In the genomic region with DNA sequence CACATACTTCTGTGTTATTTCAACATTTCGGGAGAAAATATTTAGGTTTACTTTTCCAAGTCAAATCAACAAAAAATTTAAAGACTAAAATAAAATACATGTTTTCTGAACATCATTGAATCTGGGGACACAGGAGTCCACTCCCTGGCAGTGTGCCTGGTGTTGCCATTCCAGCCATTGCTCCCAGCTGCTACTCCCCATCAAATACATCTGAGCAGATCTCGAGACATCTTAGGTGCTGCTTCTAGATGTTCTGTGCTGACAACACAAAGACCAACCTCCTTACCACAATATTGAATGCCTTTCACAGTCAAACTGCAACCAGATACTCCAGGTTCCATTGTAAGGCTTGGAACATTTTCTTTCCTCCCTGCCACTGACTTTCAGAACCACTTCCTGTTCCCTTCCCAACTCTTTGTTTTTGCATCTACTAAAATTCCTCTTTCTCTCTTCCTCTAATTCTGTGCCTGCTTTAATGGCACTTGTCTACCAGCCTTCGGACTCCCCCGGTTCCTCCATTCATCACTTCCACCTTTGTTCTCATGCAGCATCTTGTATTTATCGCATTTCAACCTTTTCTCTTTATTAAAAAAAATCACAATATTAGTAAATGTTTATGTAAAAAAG, we compare ENCODE assay signal across 30 cellular contexts.
DNase-seq lines count a peak whose midpoint lies in the region; ATAC-seq, FAIRE-seq and TF ChIP-seq lines count a peak whose summit lies in the region.
"Had no signal": no experiment of that assay in that cellular context is flagged by ENCODE, and none has a peak within 500 bp of the region (broad histone marks: within the 10 kb centered on the region; RNA-seq: fewer than 3 reads in every experiment).

No MANE protein-coding gene starts in this region.

- intact Hi-C loops in tibial artery (cut with DNase I; ENCODE audit: low total_unique reads), result loop anchor here (10.0 kb wide), 1 partner anchor 69 kb away; no protein-coding TSS in a partner anchor

- H3K36me3 ChIP-seq in astrocyte (ENCODE audit: insufficient read depth, low read length) (no peaks in the 10 kb centered on the region), keratinocyte (ENCODE audit: control insufficient read depth in 2 of 2, extremely low read depth in 1 of 2, insufficient read depth in 2 of 2, low read length in 2 of 2) (no peaks in the 10 kb centered on the region), tibial artery (no peaks in the 10 kb centered on the region), trophoblast cell (ENCODE audit: control insufficient read depth in 1 of 2, insufficient read depth in 2 of 2, low read length in 2 of 2) (no peaks in the 10 kb centered on the region)
- H3K36me3 ChIP-seq: tibial nerve, WERI-Rb-1 had no signal

- H4K12ac ChIP-seq in trophoblast cell (ENCODE audit: low read depth, low read length), result no peak overlapping the region

- TF ChIP-seq CTCF in astrocyte (IDR thresholded peaks at IDR 0.05; ENCODE audit: insufficient read depth, low read depth, low read length) (no peak), keratinocyte (optimal IDR thresholded peaks at IDR 0.05 in 1 of 3, IDR thresholded peaks at IDR 0.05 in 1 of 3, conservative IDR thresholded peaks at IDR 0.05 in 1 of 3; ENCODE audit: extremely low read depth in 1 of 3, insufficient read depth in 2 of 3, low read length in 3 of 3) (no peak), tibial artery (IDR thresholded peaks at IDR 0.05) (no peak)

- H3K9me3 ChIP-seq in astrocyte (ENCODE audit: insufficient read depth, low read depth, low read length) (no peaks in the 10 kb centered on the region), keratinocyte (ENCODE audit: control insufficient read depth, low read depth, low read length) (no peaks in the 10 kb centered on the region), tibial artery (no peaks in the 10 kb centered on the region), trophoblast cell (ENCODE audit: insufficient read depth, low read depth, low read length) (no peaks in the 10 kb centered on the region)
- H3K9me3 ChIP-seq: A549, tibial nerve had no signal

- H3K18ac ChIP-seq in trophoblast cell (ENCODE audit: low read length), result no peak overlapping the region

- no peak overlapping the region for H3K4me3 Mint-ChIP-seq in activated naive CD8-positive, alpha-beta T cell treated with anti-CD3 and anti-CD28 coated beads, Interleukin-2, amount 50 U/mL, for 24 hours
- no peak overlapping the region for H3K4me3 Mint-ChIP-seq in activated naive CD8-positive, alpha-beta T cell treated with anti-CD3 and anti-CD28 coated beads for 36 hours
- H3K4me3 Mint-ChIP-seq in astrocyte (ENCODE audit: unreplicated experiment), result no peak overlapping the region
- H3K4me3 Mint-ChIP-seq: activated CD8-positive, alpha-beta memory T cell treated with anti-CD3 and anti-CD28 coated beads, Interleukin-2, amount 10 ng/mL, durations not matched to agents 7 days and 5 days; B cell; IgD-negative memory B cell; naive thymus-derived CD4-positive, alpha-beta T cell; stimulated activated naive CD8-positive, alpha-beta T cell treated with anti-CD3 and anti-CD28 coated beads, Interleukin-15, amount 100 ng/mL, for 72 hours had no signal

- H3K4me2 ChIP-seq in astrocyte (ENCODE audit: low read length) (no peak overlapping the region), keratinocyte (ENCODE audit: control insufficient read depth, extremely low read depth, insufficient read depth, low read depth, low read length) (no peak overlapping the region), trophoblast cell (ENCODE audit: low read length) (no peak overlapping the region)
- H3K4me2 ChIP-seq: A549, smooth muscle cell had no signal

- no peak overlapping the region for H3K14ac ChIP-seq in trophoblast cell (ENCODE audit: low read length)

- H3K4me1 ChIP-seq in astrocyte (ENCODE audit: insufficient read depth, low read length), result no peaks in the 10 kb centered on the region
- peaks cover 14% of the 10 kb centered on the region for H3K4me1 ChIP-seq in keratinocyte (ENCODE audit: control insufficient read depth, extremely low read depth, insufficient read depth, low read length)
- H3K4me1 ChIP-seq in tibial artery, result peaks cover 0 to 52% (median 17%) of the 10 kb centered on the region in 4 donors
- peaks cover under 1% of the 10 kb centered on the region in 2 experiments for H3K4me1 ChIP-seq in trophoblast cell (ENCODE audit: control insufficient read depth in 1 of 2, insufficient read depth in 2 of 2, low read length in 2 of 2)

- H4K8ac ChIP-seq in trophoblast cell (ENCODE audit: low read depth, low read length), result no peak overlapping the region

- no peak overlapping the region for H2BK12ac ChIP-seq in trophoblast cell (ENCODE audit: low read length)

- H3K9ac ChIP-seq in astrocyte (ENCODE audit: low read length) (no peak overlapping the region), keratinocyte (ENCODE audit: control insufficient read depth, extremely low read depth, insufficient read depth, low read length) (no peak overlapping the region), trophoblast cell (ENCODE audit: low read length) (no peak overlapping the region)

- dilution Hi-C loops in keratinocyte (cut with MboI; ENCODE audit: extremely low pct_ligation_motif_present, low sequenced_read_pairs), result no loop called here

- no peak overlapping the region for H2AFZ ChIP-seq in astrocyte (ENCODE audit: low read depth, low read length)
- H2AFZ ChIP-seq in keratinocyte (ENCODE audit: control insufficient read depth, low read length), result peak overlapping the region; percentile 92
- no peak overlapping the region for H2AFZ ChIP-seq in trophoblast cell (ENCODE audit: insufficient read depth, low read length, poor library complexity)

- H3K4me3 ChIP-seq in astrocyte (ENCODE audit: insufficient read depth, low read depth, low read length), result no peak overlapping the region
- no peak overlapping the region for H3K4me3 ChIP-seq in keratinocyte (ENCODE audit: control insufficient read depth in 2 of 3, extremely low read depth in 1 of 3, insufficient read depth in 2 of 3, low read depth in 1 of 3, low read length in 3 of 3)
- H3K4me3 ChIP-seq in tibial artery, result no peak overlapping the region
- H3K4me3 ChIP-seq in trophoblast cell (ENCODE audit: low read depth, low read length), result no peak overlapping the region
- H3K4me3 ChIP-seq: A549, smooth muscle cell, tibial nerve had no signal

- FAIRE-seq in astrocyte (lab: Jason Lieb, UNC), result no peak
- peak; percentile 61 for FAIRE-seq in keratinocyte (lab: Jason Lieb, UNC)
- FAIRE-seq: A549, bronchial epithelial cell had no signal

- DNase-seq in activated naive CD8-positive, alpha-beta T cell treated with anti-CD3 and anti-CD28 coated beads, Interleukin-2, amount 50 U/mL, for 24 hours, result no peak
- no peak for DNase-seq in activated naive CD8-positive, alpha-beta T cell treated with anti-CD3 and anti-CD28 coated beads for 36 hours
- DNase-seq in astrocyte (ENCODE audit: low read depth) (no peak), keratinocyte (ENCODE audit: low read depth, low spot score) (no peak), tibial artery (no peak), trophoblast cell (no peak)
- DNase-seq: activated CD4-positive, alpha-beta T cell treated with anti-CD3 and anti-CD28 coated beads, Interleukin-2, amount 50 U/mL, for 1 hour; activated CD8-positive, alpha-beta memory T cell treated with anti-CD3 and anti-CD28 coated beads, Interleukin-2, amount 10 ng/mL, durations not matched to agents 7 days and 5 days; activated naive CD4-positive, alpha-beta T cell; activated T-cell treated with anti-CD3 and anti-CD28 coated beads, Interleukin-2, amount 50 U/mL, for 48 hours; amniotic stem cell; hypothalamus; mesendoderm; naive thymus-derived CD4-positive, alpha-beta T cell; NCI-H2029 treated with DMSO at 0.1 percent for 48 hours; NCI-H69; nucleus accumbens; stimulated activated CD4-positive, alpha-beta T cell treated with anti-CD3 and anti-CD28 coated beads, Interleukin-1b, Interleukin-23, amount 100 ng/mL, for 48 hours; stimulated activated CD8-positive, alpha-beta memory T cell treated with anti-CD3 and anti-CD28 coated beads, Interleukin-4, amount 100 ng/mL, for 48 hours; stimulated activated naive CD8-positive, alpha-beta T cell treated with anti-CD3 and anti-CD28 coated beads, Interleukin-15, amount 100 ng/mL, for 72 hours; WERI-Rb-1 had no signal

- H3K23ac ChIP-seq in trophoblast cell (ENCODE audit: low read length), result no peak overlapping the region

- no peak overlapping the region for H4K91ac ChIP-seq in trophoblast cell (ENCODE audit: low read depth, low read length)

- no peak overlapping the region for H2AK5ac ChIP-seq in trophoblast cell (ENCODE audit: low read length)

- H3K27ac ChIP-seq in astrocyte (ENCODE audit: low read depth, low read length), result no peak overlapping the region
- H3K27ac ChIP-seq in keratinocyte (ENCODE audit: control insufficient read depth, insufficient read depth, low read length), result no peak overlapping the region
- peak overlapping the region; percentile 8 to 37 for H3K27ac ChIP-seq in tibial artery
- H3K27ac ChIP-seq in trophoblast cell (ENCODE audit: low read depth, low read length), result no peak overlapping the region
- H3K27ac ChIP-seq: tibial nerve, WERI-Rb-1 had no signal

- H2BK5ac ChIP-seq in trophoblast cell (ENCODE audit: low read depth, low read length, poor library complexity), result no peak overlapping the region

- WGBS in trophoblast cell (ENCODE audit: extremely low coverage, insufficient coverage, insufficient read length), result 100% methylated on average over 1 of the region's 5 CpGs

- H3K79me2 ChIP-seq in astrocyte (ENCODE audit: insufficient read depth, low read length), result no peaks in the 10 kb centered on the region
- no peaks in the 10 kb centered on the region for H3K79me2 ChIP-seq in keratinocyte (ENCODE audit: control insufficient read depth, insufficient read depth, low read length)
- no peaks in the 10 kb centered on the region for H3K79me2 ChIP-seq in trophoblast cell (ENCODE audit: control insufficient read depth, insufficient read depth, low read length, poor library complexity)

- H3K9me1 ChIP-seq in keratinocyte (ENCODE audit: control insufficient read depth, extremely low read depth, insufficient read depth, low read length), result no peaks in the 10 kb centered on the region

- H3K27ac Mint-ChIP-seq in activated naive CD8-positive, alpha-beta T cell treated with anti-CD3 and anti-CD28 coated beads, Interleukin-2, amount 50 U/mL, for 24 hours, result peak overlapping the region; percentile 20
- no peak overlapping the region for H3K27ac Mint-ChIP-seq in activated naive CD8-positive, alpha-beta T cell treated with anti-CD3 and anti-CD28 coated beads for 36 hours
- peak overlapping the region; percentile 73 for H3K27ac Mint-ChIP-seq in astrocyte (ENCODE audit: unreplicated experiment)
- H3K27ac Mint-ChIP-seq: activated CD8-positive, alpha-beta memory T cell treated with anti-CD3 and anti-CD28 coated beads, Interleukin-2, amount 10 ng/mL, durations not matched to agents 7 days and 5 days; B cell; IgD-negative memory B cell; naive thymus-derived CD4-positive, alpha-beta T cell had no signal

- H3K36me3 Mint-ChIP-seq in activated naive CD8-positive, alpha-beta T cell treated with anti-CD3 and anti-CD28 coated beads, Interleukin-2, amount 50 U/mL, for 24 hours (ENCODE audit: low read depth), result no peaks in the 10 kb centered on the region
- no peaks in the 10 kb centered on the region for H3K36me3 Mint-ChIP-seq in activated naive CD8-positive, alpha-beta T cell treated with anti-CD3 and anti-CD28 coated beads for 36 hours
- no peaks in the 10 kb centered on the region for H3K36me3 Mint-ChIP-seq in astrocyte (ENCODE audit: low read depth, unreplicated experiment)
- H3K36me3 Mint-ChIP-seq: activated CD8-positive, alpha-beta memory T cell treated with anti-CD3 and anti-CD28 coated beads, Interleukin-2, amount 10 ng/mL, durations not matched to agents 7 days and 5 days; IgD-negative memory B cell; naive thymus-derived CD4-positive, alpha-beta T cell had no signal

- H4K20me1 ChIP-seq in astrocyte (ENCODE audit: insufficient read depth, low read length), result no peaks in the 10 kb centered on the region
- H4K20me1 ChIP-seq in keratinocyte (ENCODE audit: control insufficient read depth, extremely low read depth, insufficient read depth, low read length), result no peaks in the 10 kb centered on the region

- no peak overlapping the region for H2BK120ac ChIP-seq in trophoblast cell (ENCODE audit: insufficient read depth, low read length, poor library complexity)

- H3K79me1 ChIP-seq in trophoblast cell (ENCODE audit: low read length), result peaks cover under 1% of the 10 kb centered on the region

- peaks cover 1% of the 10 kb centered on the region for H3K4me1 Mint-ChIP-seq in activated naive CD8-positive, alpha-beta T cell treated with anti-CD3 and anti-CD28 coated beads, Interleukin-2, amount 50 U/mL, for 24 hours
- H3K4me1 Mint-ChIP-seq in activated naive CD8-positive, alpha-beta T cell treated with anti-CD3 and anti-CD28 coated beads for 36 hours, result no peaks in the 10 kb centered on the region
- H3K4me1 Mint-ChIP-seq in astrocyte (ENCODE audit: low read depth, unreplicated experiment), result peaks cover 4% of the 10 kb centered on the region
- H3K4me1 Mint-ChIP-seq: B cell; stimulated activated naive CD8-positive, alpha-beta T cell treated with anti-CD3 and anti-CD28 coated beads, Interleukin-15, amount 100 ng/mL, for 72 hours had no signal

- no peak for ATAC-seq in activated naive CD8-positive, alpha-beta T cell treated with anti-CD3 and anti-CD28 coated beads, Interleukin-2, amount 50 U/mL, for 24 hours
- no peak for ATAC-seq in HG02610 (IDR thresholded peaks at IDR 0.05; ENCODE audit: unreplicated experiment)
- no peak for ATAC-seq in activated CD4-positive, CD25-positive, alpha-beta regulatory T cell treated with anti-CD3 and anti-CD28 coated beads, Interleukin-2, amount 50 U/mL, for 24 hours
- ATAC-seq: A549; activated CD8-positive, alpha-beta memory T cell treated with anti-CD3 and anti-CD28 coated beads, Interleukin-2, amount 10 ng/mL, durations not matched to agents 7 days and 5 days; left lobe of liver; naive thymus-derived CD4-positive, alpha-beta T cell; stimulated activated naive CD8-positive, alpha-beta T cell treated with anti-CD3 and anti-CD28 coated beads, Interleukin-15, amount 100 ng/mL, for 72 hours had no signal

- no peaks in the 10 kb centered on the region for H3K9me3 Mint-ChIP-seq in activated naive CD8-positive, alpha-beta T cell treated with anti-CD3 and anti-CD28 coated beads, Interleukin-2, amount 50 U/mL, for 24 hours
- H3K9me3 Mint-ChIP-seq in activated naive CD8-positive, alpha-beta T cell treated with anti-CD3 and anti-CD28 coated beads for 36 hours, result no peaks in the 10 kb centered on the region
- H3K9me3 Mint-ChIP-seq in astrocyte (ENCODE audit: unreplicated experiment), result no peaks in the 10 kb centered on the region
- H3K9me3 Mint-ChIP-seq: IgD-negative memory B cell; naive thymus-derived CD4-positive, alpha-beta T cell; stimulated activated naive CD8-positive, alpha-beta T cell treated with anti-CD3 and anti-CD28 coated beads, Interleukin-15, amount 100 ng/mL, for 72 hours had no signal

- H3K27me3 ChIP-seq in astrocyte (ENCODE audit: insufficient read depth, low read length) (no peaks in the 10 kb centered on the region), keratinocyte (ENCODE audit: control insufficient read depth, extremely low read depth, insufficient read depth, low read length) (no peaks in the 10 kb centered on the region), tibial artery (no peaks in the 10 kb centered on the region), trophoblast cell (ENCODE audit: insufficient read depth, low read length) (no peaks in the 10 kb centered on the region)
- H3K27me3 ChIP-seq: tibial nerve had no signal

- no peaks in the 10 kb centered on the region for H3K27me3 Mint-ChIP-seq in activated naive CD8-positive, alpha-beta T cell treated with anti-CD3 and anti-CD28 coated beads, Interleukin-2, amount 50 U/mL, for 24 hours
- no peaks in the 10 kb centered on the region for H3K27me3 Mint-ChIP-seq in activated naive CD8-positive, alpha-beta T cell treated with anti-CD3 and anti-CD28 coated beads for 36 hours
- no peaks in the 10 kb centered on the region for H3K27me3 Mint-ChIP-seq in astrocyte (ENCODE audit: low read depth, unreplicated experiment)
- H3K27me3 Mint-ChIP-seq: activated CD8-positive, alpha-beta memory T cell treated with anti-CD3 and anti-CD28 coated beads, Interleukin-2, amount 10 ng/mL, durations not matched to agents 7 days and 5 days; B cell; IgD-negative memory B cell; naive thymus-derived CD4-positive, alpha-beta T cell; stimulated activated naive CD8-positive, alpha-beta T cell treated with anti-CD3 and anti-CD28 coated beads, Interleukin-15, amount 100 ng/mL, for 72 hours had no signal

- no peak overlapping the region for H3K4ac ChIP-seq in trophoblast cell (ENCODE audit: low read depth, low read length)

Comparison
In these comparisons a context has a peak if more than half of its experiments do, and no peak if none do; other contexts are left out.
1. H3K27ac ChIP-seq: peak in tibial artery (2 of 2); none in astrocyte (single experiment), keratinocyte (single experiment) and trophoblast cell (single experiment).